In genomic region chr4:153112071-153112460, GRCh38 we compare ENCODE assay signal across 16 cellular contexts.
DNase-seq lines count a peak whose midpoint lies in the region; ATAC-seq and TF ChIP-seq lines count a peak whose summit lies in the region.
"Had no signal": no experiment of that assay in that cellular context is flagged by ENCODE, and none has a peak within 500 bp of the region (broad histone marks: within the 10 kb centered on the region; RNA-seq: fewer than 3 reads in every experiment).

No MANE protein-coding gene starts in this region.

- H2BK15ac ChIP-seq in neuronal stem cell (ENCODE audit: low read length) = no peak overlapping the region

- ATAC-seq in GM18867 (IDR thresholded peaks at IDR 0.05; ENCODE audit: unreplicated experiment) = no peak

- H3K9me3 ChIP-seq in BE2C (no peaks in the 10 kb centered on the region), neuronal stem cell (replicated peaks in 1 of 2; ENCODE audit: control insufficient read depth in 2 of 2, insufficient read depth in 1 of 2, low read depth in 1 of 2, low read length in 2 of 2) (no peaks in the 10 kb centered on the region)
- H3K9me3 ChIP-seq: left ventricle myocardium inferior, neutrophil had no signal

- H3K14ac ChIP-seq in neuronal stem cell (ENCODE audit: low read length) = no peak overlapping the region

- WGBS in neuronal stem cell (ENCODE audit: extremely low coverage in 2 of 2, insufficient read length in 2 of 2, insufficient replicate concordance in 1 of 2), 2 donors = no CpG with 5 or more reads among the region's 11 CpGs

- H3K4me3 ChIP-seq in BE2C (ENCODE audit: low read depth, low read length) (no peak overlapping the region), KMS-11 (IDR thresholded peaks at IDR 0.05; ENCODE audit: insufficient read depth, low read depth, low read length) (no peak overlapping the region), neuronal stem cell (ENCODE audit: low read length in 2 of 2) (no peak overlapping the region)
- H3K4me3 ChIP-seq: left ventricle myocardium inferior had no signal

- H3K27me3 ChIP-seq in BE2C (no peaks in the 10 kb centered on the region), KMS-11 (ENCODE audit: insufficient read depth, low read depth) (no peaks in the 10 kb centered on the region), neuronal stem cell (ENCODE audit: control insufficient read depth in 3 of 3, insufficient read depth in 3 of 3, low read depth in 1 of 3, low read length in 3 of 3) (peaks cover 0 to 15% (median 0%) of the 10 kb centered on the region in 3 experiments)

- peak overlapping the region; percentile 43; the same call in 1 of the 2 replicates for H3K4me2 ChIP-seq in KMS-11
- H3K4me2 ChIP-seq in neuronal stem cell (ENCODE audit: insufficient read depth, low read length, poor library complexity, severe bottlenecking) = no peak overlapping the region

- TF ChIP-seq CTCF in BE2C (IDR thresholded peaks at IDR 0.05; ENCODE audit: low read depth, low read length) = no peak
- TF ChIP-seq CTCF in KMS-11 (conservative IDR thresholded peaks at IDR 0.05; ENCODE audit: low read depth, low read length) = no peak

- H2AFZ ChIP-seq in KMS-11 (ENCODE audit: low read depth) (no peak overlapping the region; the same call in 1 of the 2 replicates), neuronal stem cell (ENCODE audit: low read length) (no peak overlapping the region)

- no peak overlapping the region for H2BK5ac ChIP-seq in neuronal stem cell (ENCODE audit: low read length)

- 0 out of 2 replicates have a peak overlapping the region, but pooled peaks have one; percentile 1 for H3K9ac ChIP-seq in KMS-11
- H3K9ac ChIP-seq in neuronal stem cell (ENCODE audit: low read depth, low read length, poor library complexity) = no peak overlapping the region

- peak; percentile 26 for DNase-seq in BE2C
- DNase-seq in activated CD8-positive, alpha-beta memory T cell treated with anti-CD3 and anti-CD28 coated beads for 24 hours = peak; percentile 62
- no peak for DNase-seq in neuronal stem cell (ENCODE audit: low spot score)
- no peak for DNase-seq in superior temporal gyrus (ENCODE audit: extremely low spot score)
- no peak for DNase-seq in cerebellum (ENCODE audit: low spot score)
- no peak for DNase-seq in NCI-H1417 (lab: John Stamatoyannopoulos, UW)
- DNase-seq: activated effector memory CD4-positive, alpha-beta T cell treated with anti-CD3 and anti-CD28 coated beads, Interleukin-2, amount 50 U/mL, for 16 hours; caudate nucleus; H9; left ventricle myocardium inferior; NCI-H524; small intestine had no signal

- no peaks in the 10 kb centered on the region for H3K79me2 ChIP-seq in KMS-11 (ENCODE audit: insufficient read depth, low read depth)

- H3K4ac ChIP-seq in neuronal stem cell (ENCODE audit: low read length) = no peak overlapping the region

- H2AK5ac ChIP-seq in neuronal stem cell (ENCODE audit: low read depth, low read length) = peak overlapping the region; percentile 56

- peak overlapping the region; percentile 62 for H2BK120ac ChIP-seq in neuronal stem cell (ENCODE audit: low read depth, low read length)

- no peak overlapping the region for H3K23ac ChIP-seq in neuronal stem cell (ENCODE audit: low read depth, low read length, poor library complexity)

- H2BK12ac ChIP-seq in neuronal stem cell (ENCODE audit: low read length) = no peak overlapping the region

- H3K4me1 ChIP-seq in BE2C (no peaks in the 10 kb centered on the region), KMS-11 (ENCODE audit: low read depth, poor library complexity, severe bottlenecking) (peaks cover 68% of the 10 kb centered on the region), neuronal stem cell (ENCODE audit: control insufficient read depth in 2 of 2, insufficient read depth in 1 of 2, low read depth in 1 of 2, low read length in 2 of 2) (no peaks in the 10 kb centered on the region)

- H3K79me1 ChIP-seq in neuronal stem cell (ENCODE audit: low read depth, low read length) = no peaks in the 10 kb centered on the region

- no peaks in the 10 kb centered on the region for H4K20me1 ChIP-seq in KMS-11 (ENCODE audit: insufficient read depth)

- no peak overlapping the region for H4K8ac ChIP-seq in neuronal stem cell (ENCODE audit: low read depth, low read length)

- peak overlapping the region; percentile 52 for H3K18ac ChIP-seq in neuronal stem cell (ENCODE audit: low read length)

- H4K91ac ChIP-seq in neuronal stem cell (ENCODE audit: low read depth, low read length, poor library complexity) = peak overlapping the region; percentile 73

- H3K27ac ChIP-seq in KMS-11 (peak overlapping the region; percentile 21; the same call in 1 of the 2 replicates), neuronal stem cell (replicated peaks; ENCODE audit: low read length) (no peak overlapping the region)
- H3K27ac ChIP-seq: epithelial cell of prostate, left ventricle myocardium inferior, neutrophil had no signal

- H3K36me3 ChIP-seq in BE2C (no peaks in the 10 kb centered on the region), KMS-11 (ENCODE audit: insufficient read depth) (no peaks in the 10 kb centered on the region), neuronal stem cell (replicated peaks in 1 of 2; ENCODE audit: control insufficient read depth in 2 of 2, insufficient read depth in 2 of 2, low read length in 2 of 2) (no peaks in the 10 kb centered on the region)
- H3K36me3 ChIP-seq: left ventricle myocardium inferior, neutrophil had no signal

Comparison
In these comparisons a context has a peak if more than half of its experiments do, and no peak if none do; other contexts are left out.
1. DNase-seq: peak in BE2C (single experiment) and activated CD8-positive, alpha-beta memory T cell treated with anti-CD3 and anti-CD28 coated beads for 24 hours (single experiment); none in neuronal stem cell (single experiment), superior temporal gyrus (single experiment), cerebellum (single experiment) and NCI-H1417 (0 of 3).